In genomic region chr14:61281911-61282310, GRCh38 we compare ENCODE assay signal across 10 cellular contexts. TPM values are rescaled to one million over a fixed set of nuclear protein-coding genes. Genes with fewer than 3 reads are reported as not detected.
DNase-seq lines count a peak whose midpoint lies in the region; ATAC-seq, FAIRE-seq and TF ChIP-seq lines count a peak whose summit lies in the region.
"Had no signal": no experiment of that assay in that cellular context is flagged by ENCODE, and none has a peak within 500 bp of the region (broad histone marks: within the 10 kb centered on the region; RNA-seq: fewer than 3 reads in every experiment).

No MANE protein-coding gene starts in this region.

- H3K4me1 Mint-ChIP-seq in activated naive CD8-positive, alpha-beta T cell treated with anti-CD3 and anti-CD28 coated beads, Interleukin-2, amount 10 ng/mL, durations not matched to agents 7 days and 5 days, result peaks cover 31% of the 10 kb centered on the region
- H3K4me1 Mint-ChIP-seq in activated naive CD8-positive, alpha-beta T cell treated with anti-CD3 and anti-CD28 coated beads for 36 hours, result peaks cover 30% of the 10 kb centered on the region
- H3K4me1 Mint-ChIP-seq in mesothelial cell of epicardium (peaks cover 23% of the 10 kb centered on the region), type B pancreatic cell (ENCODE audit: unreplicated experiment) (peaks cover 23% of the 10 kb centered on the region)

- TF ChIP-seq CTCF in bronchial epithelial cell (IDR thresholded peaks at IDR 0.05; ENCODE audit: insufficient read depth, low read length, severe bottlenecking) (no peak), mesothelial cell of epicardium (IDR thresholded peaks at IDR 0.05; ENCODE audit: unreplicated experiment) (no peak), type B pancreatic cell (conservative IDR thresholded peaks at IDR 0.05) (no peak)

- POLR2A ChIA-PET in activated naive CD8-positive, alpha-beta T cell treated with anti-CD3 and anti-CD28 coated beads, Interleukin-2, amount 10 ng/mL, durations not matched to agents 7 days and 5 days (lab: Charles Lee), result interaction anchor here (0.6 to 1.7 kb wide), 5 partner anchors 41 to 1191 kb away, joined by 3 to 6 read pairs (median 3); no protein-coding TSS in a partner anchor

- H3K27ac Mint-ChIP-seq in activated naive CD8-positive, alpha-beta T cell treated with anti-CD3 and anti-CD28 coated beads, Interleukin-2, amount 10 ng/mL, durations not matched to agents 7 days and 5 days, result peak overlapping the region; percentile 71
- no peak overlapping the region for H3K27ac Mint-ChIP-seq in activated naive CD8-positive, alpha-beta T cell treated with anti-CD3 and anti-CD28 coated beads for 36 hours
- peak overlapping the region; percentile 90 for H3K27ac Mint-ChIP-seq in mesothelial cell of epicardium
- peak overlapping the region; percentile 97 for H3K27ac Mint-ChIP-seq in type B pancreatic cell

- H3K9me3 Mint-ChIP-seq in activated naive CD8-positive, alpha-beta T cell treated with anti-CD3 and anti-CD28 coated beads, Interleukin-2, amount 10 ng/mL, durations not matched to agents 7 days and 5 days, result no peaks in the 10 kb centered on the region
- H3K9me3 Mint-ChIP-seq in activated naive CD8-positive, alpha-beta T cell treated with anti-CD3 and anti-CD28 coated beads for 36 hours, result no peaks in the 10 kb centered on the region
- H3K9me3 Mint-ChIP-seq in mesothelial cell of epicardium (no peaks in the 10 kb centered on the region), type B pancreatic cell (no peaks in the 10 kb centered on the region)

- H3K27me3 Mint-ChIP-seq in activated naive CD8-positive, alpha-beta T cell treated with anti-CD3 and anti-CD28 coated beads, Interleukin-2, amount 10 ng/mL, durations not matched to agents 7 days and 5 days, result peaks cover 25% of the 10 kb centered on the region
- peaks cover 4% of the 10 kb centered on the region for H3K27me3 Mint-ChIP-seq in activated naive CD8-positive, alpha-beta T cell treated with anti-CD3 and anti-CD28 coated beads for 36 hours
- peaks cover 41% of the 10 kb centered on the region for H3K27me3 Mint-ChIP-seq in mesothelial cell of epicardium (ENCODE audit: low read depth)
- peaks cover 33% of the 10 kb centered on the region for H3K27me3 Mint-ChIP-seq in type B pancreatic cell

- ATAC-seq in activated naive CD8-positive, alpha-beta T cell treated with anti-CD3 and anti-CD28 coated beads, Interleukin-2, amount 10 ng/mL, durations not matched to agents 7 days and 5 days (ENCODE audit: low read depth), result no peak

- no peaks in the 10 kb centered on the region for H3K36me3 ChIP-seq in bronchial epithelial cell (ENCODE audit: control insufficient read depth, insufficient read depth, low read length)
- H3K36me3 ChIP-seq: BE2C had no signal

- DNase-seq in activated naive CD8-positive, alpha-beta T cell treated with anti-CD3 and anti-CD28 coated beads, Interleukin-2, amount 10 ng/mL, durations not matched to agents 7 days and 5 days, result no peak
- DNase-seq in activated naive CD8-positive, alpha-beta T cell treated with anti-CD3 and anti-CD28 coated beads for 36 hours, result no peak
- DNase-seq in bronchial epithelial cell (ENCODE audit: low read depth) (no peak), mesothelial cell of epicardium (ENCODE audit: low spot score in 2 of 2, unreplicated experiment in 2 of 2) (no peak), type B pancreatic cell (ENCODE audit: extremely low spot score, unreplicated experiment) (no peak), UCSD-AML1 (lab: John Stamatoyannopoulos, UW; ENCODE audit: unreplicated experiment) (no peak), mesenteric fat pad (ENCODE audit: low spot score) (no peak), NCI-H748 treated with DMSO at 0.1 percent for 48 hours (lab: John Stamatoyannopoulos, UW) (no peak)
- DNase-seq: BE2C, NCI-H446 had no signal

- no peaks in the 10 kb centered on the region for H3K27me3 ChIP-seq in bronchial epithelial cell (ENCODE audit: control insufficient read depth, insufficient read depth, low read length)

- FAIRE-seq in bronchial epithelial cell (lab: Jason Lieb, UNC), result no peak

- peak overlapping the region; percentile 97 for H3K4me3 ChIP-seq in bronchial epithelial cell (ENCODE audit: low read depth, low read length)

- H3K36me3 Mint-ChIP-seq in activated naive CD8-positive, alpha-beta T cell treated with anti-CD3 and anti-CD28 coated beads, Interleukin-2, amount 10 ng/mL, durations not matched to agents 7 days and 5 days, result no peaks in the 10 kb centered on the region
- H3K36me3 Mint-ChIP-seq in activated naive CD8-positive, alpha-beta T cell treated with anti-CD3 and anti-CD28 coated beads for 36 hours, result no peaks in the 10 kb centered on the region
- H3K36me3 Mint-ChIP-seq in mesothelial cell of epicardium (no peaks in the 10 kb centered on the region), type B pancreatic cell (no peaks in the 10 kb centered on the region)

- H3K4me3 Mint-ChIP-seq in activated naive CD8-positive, alpha-beta T cell treated with anti-CD3 and anti-CD28 coated beads, Interleukin-2, amount 10 ng/mL, durations not matched to agents 7 days and 5 days, result no peak overlapping the region
- no peak overlapping the region for H3K4me3 Mint-ChIP-seq in activated naive CD8-positive, alpha-beta T cell treated with anti-CD3 and anti-CD28 coated beads for 36 hours
- H3K4me3 Mint-ChIP-seq in mesothelial cell of epicardium (peak overlapping the region; percentile 82), type B pancreatic cell (peak overlapping the region; percentile 92)

RNA-seq across cellular contexts. Expression of gene TMEM30B, which starts 0.8 kb away (rescaled TPM):
- total RNA-seq in activated naive CD8-positive, alpha-beta T cell treated with anti-CD3 and anti-CD28 coated beads, Interleukin-2, amount 10 ng/mL, durations not matched to agents 7 days and 5 days, result 1 to 10 TPM; 1.4 to 1.6 TPM
- 1 to 10 TPM; 1.8 to 2.0 TPM for total RNA-seq in activated naive CD8-positive, alpha-beta T cell treated with anti-CD3 and anti-CD28 coated beads for 36 hours
- total RNA-seq in bronchial epithelial cell, result 10.5 and 15.7 TPM in 2 replicates
- 10.1 to 11.2 TPM (median 10.6 TPM) in 3 replicates for total RNA-seq in mesothelial cell of epicardium
- total RNA-seq in type B pancreatic cell (ENCODE audit: low replicate concordance), result 12.2 and 25.3 TPM in 2 replicates
- 4.0 TPM for total RNA-seq in mesenteric fat pad

RNA-seq across cellular contexts. Expression of gene PRKCH, which starts 39.5 kb away (rescaled TPM):
- 100 to 1,000 TPM; 318 TPM for total RNA-seq in activated naive CD8-positive, alpha-beta T cell treated with anti-CD3 and anti-CD28 coated beads, Interleukin-2, amount 10 ng/mL, durations not matched to agents 7 days and 5 days
- 100 to 1,000 TPM; 176 to 177 TPM for total RNA-seq in activated naive CD8-positive, alpha-beta T cell treated with anti-CD3 and anti-CD28 coated beads for 36 hours
- total RNA-seq in bronchial epithelial cell (24.5 and 52.6 TPM in 2 replicates), mesothelial cell of epicardium (8.4 to 9.2 TPM (median 9.0 TPM) in 3 replicates), type B pancreatic cell (ENCODE audit: low replicate concordance) (19.1 and 59.0 TPM in 2 replicates), mesenteric fat pad (43.0 TPM)

Comparison
In these comparisons a context has a peak if more than half of its experiments do, and no peak if none do; other contexts are left out.
1. H3K4me3 Mint-ChIP-seq: peak in mesothelial cell of epicardium (single experiment) and type B pancreatic cell (single experiment); none in activated naive CD8-positive, alpha-beta T cell treated with anti-CD3 and anti-CD28 coated beads, Interleukin-2, amount 10 ng/mL, durations not matched to agents 7 days and 5 days (single experiment) and activated naive CD8-positive, alpha-beta T cell treated with anti-CD3 and anti-CD28 coated beads for 36 hours (single experiment).